8 cellular contexts compared by ENCODE assay signal in genomic region chr2:129812071-129812470, GRCh38.
DNase-seq lines count a peak whose midpoint lies in the region; ATAC-seq and TF ChIP-seq lines count a peak whose summit lies in the region.

No MANE protein-coding gene starts in this region.

- H3K27me3 Mint-ChIP-seq in stimulated activated memory B cell treated with anti-CD40 and anti-IgM and Interleukin-4, amounts not matched to agents 10 μg/mL and 1 μg/mL and 100 μg/mL, for 72 hours: peaks cover 28% of the 10 kb centered on the region
- peaks cover 19% of the 10 kb centered on the region for H3K27me3 Mint-ChIP-seq in activated CD8-positive, alpha-beta memory T cell treated with anti-CD3 and anti-CD28 coated beads, Interleukin-2, amount 10 ng/mL, durations not matched to agents 7 days and 5 days

- peak; percentile 4 for DNase-seq in DMS79 treated with DMSO at 0.1 percent for 48 hours (lab: John Stamatoyannopoulos, UW)
- no peak for DNase-seq in DMS79 (lab: John Stamatoyannopoulos, UW)
- peak; percentile 43 to 81 (median 63) for DNase-seq in adrenal gland
- DNase-seq in NCI-H2081 treated with DMSO at 0.1 percent for 48 hours (lab: John Stamatoyannopoulos, UW): no peak
- no peak for DNase-seq in activated CD8-positive, alpha-beta memory T cell treated with anti-CD3 and anti-CD28 coated beads, Interleukin-2, amount 10 ng/mL, durations not matched to agents 7 days and 5 days

- TF ChIP-seq CTCF in adrenal gland (IDR thresholded peaks at IDR 0.05): no peak

- H3K4me1 ChIP-seq in adrenal gland (replicated peaks in 1 of 2): no peaks in the 10 kb centered on the region

- H3K4me3 Mint-ChIP-seq in stimulated activated memory B cell treated with anti-CD40 and anti-IgM and Interleukin-4, amounts not matched to agents 10 μg/mL and 1 μg/mL and 100 μg/mL, for 72 hours: no peak overlapping the region
- no peak overlapping the region for H3K4me3 Mint-ChIP-seq in activated CD8-positive, alpha-beta memory T cell treated with anti-CD3 and anti-CD28 coated beads, Interleukin-2, amount 10 ng/mL, durations not matched to agents 7 days and 5 days

- CTCF ChIA-PET in activated CD8-positive, alpha-beta memory T cell treated with anti-CD3 and anti-CD28 coated beads, Interleukin-2, amount 10 ng/mL, durations not matched to agents 7 days and 5 days (lab: Charles Lee): no interaction called here

- peaks cover 6% of the 10 kb centered on the region for H3K9me3 Mint-ChIP-seq in stimulated activated memory B cell treated with anti-CD40 and anti-IgM and Interleukin-4, amounts not matched to agents 10 μg/mL and 1 μg/mL and 100 μg/mL, for 72 hours
- no peaks in the 10 kb centered on the region for H3K9me3 Mint-ChIP-seq in activated CD8-positive, alpha-beta memory T cell treated with anti-CD3 and anti-CD28 coated beads, Interleukin-2, amount 10 ng/mL, durations not matched to agents 7 days and 5 days (ENCODE audit: low read depth)

- TF ChIP-seq POLR2A in adrenal gland (IDR thresholded peaks at IDR 0.05): no peak

- H3K9me3 ChIP-seq in adrenal gland (replicated peaks in 1 of 3): no peaks in the 10 kb centered on the region

- no peaks in the 10 kb centered on the region for H3K4me1 Mint-ChIP-seq in stimulated activated memory B cell treated with anti-CD40 and anti-IgM and Interleukin-4, amounts not matched to agents 10 μg/mL and 1 μg/mL and 100 μg/mL, for 72 hours
- no peaks in the 10 kb centered on the region for H3K4me1 Mint-ChIP-seq in activated CD8-positive, alpha-beta memory T cell treated with anti-CD3 and anti-CD28 coated beads, Interleukin-2, amount 10 ng/mL, durations not matched to agents 7 days and 5 days

- no peak overlapping the region for H3K27ac ChIP-seq in adrenal gland

- H3K36me3 ChIP-seq in adrenal gland (replicated peaks in 1 of 2): no peaks in the 10 kb centered on the region

- no peak overlapping the region for H3K4me3 ChIP-seq in adrenal gland

- no peak overlapping the region for H3K27ac Mint-ChIP-seq in stimulated activated memory B cell treated with anti-CD40 and anti-IgM and Interleukin-4, amounts not matched to agents 10 μg/mL and 1 μg/mL and 100 μg/mL, for 72 hours
- H3K27ac Mint-ChIP-seq in activated CD8-positive, alpha-beta memory T cell treated with anti-CD3 and anti-CD28 coated beads, Interleukin-2, amount 10 ng/mL, durations not matched to agents 7 days and 5 days: no peak overlapping the region

- 50 to 63% (median 56%) methylated on average over 4 of the region's 4 CpGs for WGBS in adrenal gland, 4 donors

- ATAC-seq in HG03354 (IDR thresholded peaks at IDR 0.05; ENCODE audit: poor library complexity, severe bottlenecking, unreplicated experiment): peak; percentile 68
- peak; percentile 78 for ATAC-seq in stimulated activated memory B cell treated with anti-CD40 and anti-IgM and Interleukin-4, amounts not matched to agents 10 μg/mL and 1 μg/mL and 100 μg/mL, for 72 hours
- no peak for ATAC-seq in HG02642 (IDR thresholded peaks at IDR 0.05; ENCODE audit: poor library complexity, unreplicated experiment)
- ATAC-seq in activated CD8-positive, alpha-beta memory T cell treated with anti-CD3 and anti-CD28 coated beads, Interleukin-2, amount 10 ng/mL, durations not matched to agents 7 days and 5 days: no peak

- no peaks in the 10 kb centered on the region for H3K36me3 Mint-ChIP-seq in stimulated activated memory B cell treated with anti-CD40 and anti-IgM and Interleukin-4, amounts not matched to agents 10 μg/mL and 1 μg/mL and 100 μg/mL, for 72 hours
- no peaks in the 10 kb centered on the region for H3K36me3 Mint-ChIP-seq in activated CD8-positive, alpha-beta memory T cell treated with anti-CD3 and anti-CD28 coated beads, Interleukin-2, amount 10 ng/mL, durations not matched to agents 7 days and 5 days

- no peaks in the 10 kb centered on the region for H3K27me3 ChIP-seq in adrenal gland

- intact Hi-C loops in adrenal gland (cut with DNase I): no loop called here

Comparison
In these comparisons a context has a peak if more than half of its experiments do, and no peak if none do; other contexts are left out.
1. DNase-seq: peak in DMS79 treated with DMSO at 0.1 percent for 48 hours (single experiment) and adrenal gland (7 of 7); none in DMS79 (single experiment), NCI-H2081 treated with DMSO at 0.1 percent for 48 hours (single experiment) and activated CD8-positive, alpha-beta memory T cell treated with anti-CD3 and anti-CD28 coated beads, Interleukin-2, amount 10 ng/mL, durations not matched to agents 7 days and 5 days (single experiment).
2. ATAC-seq: peak in HG03354 (single experiment) and stimulated activated memory B cell treated with anti-CD40 and anti-IgM and Interleukin-4, amounts not matched to agents 10 μg/mL and 1 μg/mL and 100 μg/mL, for 72 hours (single experiment); none in HG02642 (single experiment) and activated CD8-positive, alpha-beta memory T cell treated with anti-CD3 and anti-CD28 coated beads, Interleukin-2, amount 10 ng/mL, durations not matched to agents 7 days and 5 days (single experiment).